ENCODE assay signal across 8 cellular contexts in the genomic region with DNA sequence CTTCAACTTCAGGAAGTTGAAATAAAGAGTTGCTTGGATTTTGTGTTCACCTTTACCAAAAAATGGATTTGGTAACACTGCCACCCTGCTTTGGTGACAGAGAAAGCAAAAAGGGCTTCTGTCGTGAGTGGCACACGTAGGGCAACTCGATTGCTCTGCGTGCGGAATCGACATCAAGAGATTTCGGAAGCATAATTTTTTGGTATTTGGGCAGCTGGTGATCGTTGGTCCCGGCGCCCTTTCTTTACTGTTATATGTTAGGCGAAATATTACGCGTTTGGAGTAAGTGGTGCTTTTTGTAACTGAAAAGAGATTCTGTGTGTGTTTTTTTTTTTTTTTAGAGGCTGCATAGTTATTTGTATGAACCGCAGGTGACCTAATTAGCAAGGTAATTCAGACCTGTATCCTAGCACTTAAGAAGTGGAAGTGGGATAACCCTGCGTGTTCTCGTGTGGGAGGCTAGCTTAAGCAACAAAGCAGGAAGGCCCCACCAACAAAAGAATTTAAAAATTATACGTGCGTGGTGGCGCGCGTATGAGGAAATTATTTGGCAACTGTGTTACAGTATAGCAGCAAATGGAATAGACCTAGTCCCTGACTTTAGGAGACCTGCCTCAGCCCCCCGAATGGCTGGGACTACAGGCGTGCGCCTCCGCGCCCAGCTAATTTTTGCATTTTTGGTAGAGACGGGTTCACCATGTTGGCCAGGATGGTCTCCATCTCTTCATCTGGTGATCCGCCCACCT. TPM values are rescaled to one million over a fixed set of nuclear protein-coding genes. Genes with fewer than 3 reads are reported as not detected.
DNase-seq lines count a peak whose midpoint lies in the region; ATAC-seq and TF ChIP-seq lines count a peak whose summit lies in the region.

Gene RNU11 (plus strand): TSS at position 108 of the 746 bp plus-strand sequence.

- ATAC-seq in GM23338 (peak; percentile 82), natural killer cell (peak; percentile 72 to 91 (median 77))

- H3K9me3 Mint-ChIP-seq in GM23338: no peaks in the 10 kb centered on the region
- no peaks in the 10 kb centered on the region for H3K9me3 Mint-ChIP-seq in natural killer cell

- H3K4me2 ChIP-seq in GM23338: peak within 1 kb of the TSS; percentile 69

- H3K36me3 Mint-ChIP-seq in GM23338 (ENCODE audit: low read depth): no peaks in the 10 kb centered on the region; the same call in 2 of the 3 replicates
- no peaks in the 10 kb centered on the region for H3K36me3 Mint-ChIP-seq in natural killer cell

- H3K27me3 ChIP-seq in GM23338 (ENCODE audit: insufficient read depth): no peaks in the 10 kb centered on the region

- no peaks in the 10 kb centered on the region for H3K9me2 ChIP-seq in GM23338 (ENCODE audit: insufficient read depth)

- H4K20me1 ChIP-seq in GM23338 (replicated peaks; ENCODE audit: insufficient read depth): no peaks in the 10 kb centered on the region

- H3K4me1 ChIP-seq in GM23338 (ENCODE audit: insufficient read depth): peaks cover 17% of the 10 kb centered on the region

- TF ChIP-seq CTCF in GM23338 (conservative IDR thresholded peaks at IDR 0.05; ENCODE audit: low read depth in 2 of 2): no peak
- no peak for TF ChIP-seq CTCF in natural killer cell (IDR thresholded peaks at IDR 0.05)

- peak within 1 kb of the TSS; percentile 91 for H3K27ac ChIP-seq in GM23338 (ENCODE audit: low read depth)

- H3K27me3 Mint-ChIP-seq in GM23338 (ENCODE audit: insufficient read depth, low read depth, poor library complexity): peaks cover 17% of the 10 kb centered on the region
- H3K27me3 Mint-ChIP-seq in natural killer cell (ENCODE audit: low read depth in 2 of 2): no peaks in the 10 kb centered on the region

- H3K4me1 Mint-ChIP-seq in GM23338 (peaks cover 12% of the 10 kb centered on the region), natural killer cell (peaks cover 25 to 26% of the 10 kb centered on the region in 2 donors)

- H3K27ac Mint-ChIP-seq in GM23338: peak within 1 kb of the TSS; percentile 100
- H3K27ac Mint-ChIP-seq in natural killer cell: peak within 1 kb of the TSS; percentile 96 to 100

- peak; percentile 99 for DNase-seq in EL
- DNase-seq in GM23338 (ENCODE audit: low spot score): peak; percentile 97
- DNase-seq in Kasumi-1 (lab: John Stamatoyannopoulos, UW): peak; percentile 96 to 97
- peak; percentile 98 for DNase-seq in RKO (ENCODE audit: low spot score)
- peak; percentile 74 to 82 for DNase-seq in activated T-helper 1 cell treated with anti-CD3 and anti-CD28 coated beads, Interleukin-2, amount 50 U/mL, for 16 hours (ENCODE audit: low read depth in 1 of 2, low spot score in 1 of 2)
- DNase-seq in fibroblast of peridontal ligament (ENCODE audit: extremely low read depth): peak; percentile 99
- peak; percentile 80 for DNase-seq in natural killer cell
- DNase-seq in stimulated activated naive CD4-positive, alpha-beta T cell (lab: John Stamatoyannopoulos, UW): peak; percentile 59 to 99 (median 88)

- H3K4me3 ChIP-seq in GM23338: peak within 1 kb of the TSS; percentile 42

- no peak within 1 kb of the TSS for H2AFZ ChIP-seq in GM23338

- H3K4me3 Mint-ChIP-seq in GM23338: peak within 1 kb of the TSS; percentile 80
- peak within 1 kb of the TSS; percentile 89 for H3K4me3 Mint-ChIP-seq in natural killer cell

- H3K79me2 ChIP-seq in GM23338 (replicated peaks; ENCODE audit: insufficient read depth): no peaks in the 10 kb centered on the region

- intact Hi-C loops in natural killer cell (cut with micrococcal nuclease): loop anchor here (1.0 to 5.0 kb wide), 3 partner anchors 20 to 401 kb away; partner anchors contain the start of genes GMEB1 and YTHDF2

- H3K36me3 ChIP-seq in GM23338 (ENCODE audit: insufficient read depth): no peaks in the 10 kb centered on the region

- peaks cover 5% of the 10 kb centered on the region; the same call in 1 of the 2 replicates for H3F3A ChIP-seq in GM23338 (replicated peaks; ENCODE audit: low read depth)

TF ChIP-seq in GM23338, 12 proteins besides CTCF, POLR2A, EP300 and RAD21:
- TF ChIP-seq NANOG (IDR thresholded peaks at IDR 0.05; ENCODE audit: borderline replicate concordance) (peak; percentile 48; the same call in 1 of the 2 replicates), ZNF114 (CRISPR knock-in tag; IDR thresholded peaks at IDR 0.05) (peak; percentile 77; the same call in 1 of the 2 replicates), STAT1 (IDR thresholded peaks at IDR 0.05; ENCODE audit: unreplicated experiment) (no peak), EZH2phosphoT487 (IDR thresholded peaks at IDR 0.05; ENCODE audit: unreplicated experiment) (no peak), CREB1 (CRISPR knock-in tag; IDR thresholded peaks at IDR 0.05; ENCODE audit: low read depth) (peak; percentile 65), POLR2AphosphoS5 (IDR thresholded peaks at IDR 0.05; ENCODE audit: low read depth) (peak; percentile 100), JUNB (IDR thresholded peaks at IDR 0.05; ENCODE audit: unreplicated experiment) (no peak)
- TF ChIP-seq, protein P1, sequence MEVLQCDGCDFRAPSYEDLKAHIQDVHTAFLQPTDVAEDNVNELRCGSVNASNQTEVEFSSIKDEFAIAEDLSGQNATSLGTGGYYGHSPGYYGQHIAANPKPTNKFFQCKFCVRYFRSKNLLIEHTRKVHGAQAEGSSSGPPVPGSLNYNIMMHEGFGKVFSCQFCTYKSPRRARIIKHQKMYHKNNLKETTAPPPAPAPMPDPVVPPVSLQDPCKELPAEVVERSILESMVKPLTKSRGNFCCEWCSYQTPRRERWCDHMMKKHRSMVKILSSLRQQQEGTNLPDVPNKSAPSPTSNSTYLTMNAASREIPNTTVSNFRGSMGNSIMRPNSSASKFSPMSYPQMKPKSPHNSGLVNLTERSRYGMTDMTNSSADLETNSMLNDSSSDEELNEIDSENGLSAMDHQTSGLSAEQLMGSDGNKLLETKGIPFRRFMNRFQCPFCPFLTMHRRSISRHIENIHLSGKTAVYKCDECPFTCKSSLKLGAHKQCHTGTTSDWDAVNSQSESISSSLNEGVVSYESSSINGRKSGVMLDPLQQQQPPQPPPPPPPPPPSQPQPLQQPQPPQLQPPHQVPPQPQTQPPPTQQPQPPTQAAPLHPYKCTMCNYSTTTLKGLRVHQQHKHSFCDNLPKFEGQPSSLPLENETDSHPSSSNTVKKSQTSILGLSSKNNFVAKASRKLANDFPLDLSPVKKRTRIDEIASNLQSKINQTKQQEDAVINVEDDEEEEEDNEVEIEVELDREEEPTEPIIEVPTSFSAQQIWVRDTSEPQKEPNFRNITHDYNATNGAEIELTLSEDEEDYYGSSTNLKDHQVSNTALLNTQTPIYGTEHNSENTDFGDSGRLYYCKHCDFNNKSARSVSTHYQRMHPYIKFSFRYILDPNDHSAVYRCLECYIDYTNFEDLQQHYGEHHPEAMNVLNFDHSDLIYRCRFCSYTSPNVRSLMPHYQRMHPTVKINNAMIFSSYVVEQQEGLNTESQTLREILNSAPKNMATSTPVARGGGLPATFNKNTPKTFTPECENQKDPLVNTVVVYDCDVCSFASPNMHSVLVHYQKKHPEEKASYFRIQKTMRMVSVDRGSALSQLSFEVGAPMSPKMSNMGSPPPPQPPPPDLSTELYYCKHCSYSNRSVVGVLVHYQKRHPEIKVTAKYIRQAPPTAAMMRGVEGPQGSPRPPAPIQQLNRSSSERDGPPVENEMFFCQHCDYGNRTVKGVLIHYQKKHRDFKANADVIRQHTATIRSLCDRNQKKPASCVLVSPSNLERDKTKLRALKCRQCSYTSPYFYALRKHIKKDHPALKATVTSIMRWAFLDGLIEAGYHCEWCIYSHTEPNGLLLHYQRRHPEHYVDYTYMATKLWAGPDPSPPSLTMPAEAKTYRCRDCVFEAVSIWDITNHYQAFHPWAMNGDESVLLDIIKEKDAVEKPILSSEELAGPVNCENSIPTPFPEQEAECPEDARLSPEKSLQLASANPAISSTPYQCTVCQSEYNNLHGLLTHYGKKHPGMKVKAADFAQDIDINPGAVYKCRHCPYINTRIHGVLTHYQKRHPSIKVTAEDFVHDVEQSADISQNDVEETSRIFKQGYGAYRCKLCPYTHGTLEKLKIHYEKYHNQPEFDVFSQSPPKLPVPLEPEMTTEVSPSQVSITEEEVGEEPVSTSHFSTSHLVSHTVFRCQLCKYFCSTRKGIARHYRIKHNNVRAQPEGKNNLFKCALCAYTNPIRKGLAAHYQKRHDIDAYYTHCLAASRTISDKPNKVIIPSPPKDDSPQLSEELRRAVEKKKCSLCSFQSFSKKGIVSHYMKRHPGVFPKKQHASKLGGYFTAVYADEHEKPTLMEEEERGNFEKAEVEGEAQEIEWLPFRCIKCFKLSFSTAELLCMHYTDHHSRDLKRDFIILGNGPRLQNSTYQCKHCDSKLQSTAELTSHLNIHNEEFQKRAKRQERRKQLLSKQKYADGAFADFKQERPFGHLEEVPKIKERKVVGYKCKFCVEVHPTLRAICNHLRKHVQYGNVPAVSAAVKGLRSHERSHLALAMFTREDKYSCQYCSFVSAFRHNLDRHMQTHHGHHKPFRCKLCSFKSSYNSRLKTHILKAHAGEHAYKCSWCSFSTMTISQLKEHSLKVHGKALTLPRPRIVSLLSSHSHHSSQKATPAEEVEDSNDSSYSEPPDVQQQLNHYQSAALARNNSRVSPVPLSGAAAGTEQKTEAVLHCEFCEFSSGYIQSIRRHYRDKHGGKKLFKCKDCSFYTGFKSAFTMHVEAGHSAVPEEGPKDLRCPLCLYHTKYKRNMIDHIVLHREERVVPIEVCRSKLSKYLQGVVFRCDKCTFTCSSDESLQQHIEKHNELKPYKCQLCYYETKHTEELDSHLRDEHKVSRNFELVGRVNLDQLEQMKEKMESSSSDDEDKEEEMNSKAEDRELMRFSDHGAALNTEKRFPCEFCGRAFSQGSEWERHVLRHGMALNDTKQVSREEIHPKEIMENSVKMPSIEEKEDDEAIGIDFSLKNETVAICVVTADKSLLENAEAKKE (CRISPR knock-in tag; IDR thresholded peaks at IDR 0.05): peak; percentile 84
- TF ChIP-seq, protein P2, sequence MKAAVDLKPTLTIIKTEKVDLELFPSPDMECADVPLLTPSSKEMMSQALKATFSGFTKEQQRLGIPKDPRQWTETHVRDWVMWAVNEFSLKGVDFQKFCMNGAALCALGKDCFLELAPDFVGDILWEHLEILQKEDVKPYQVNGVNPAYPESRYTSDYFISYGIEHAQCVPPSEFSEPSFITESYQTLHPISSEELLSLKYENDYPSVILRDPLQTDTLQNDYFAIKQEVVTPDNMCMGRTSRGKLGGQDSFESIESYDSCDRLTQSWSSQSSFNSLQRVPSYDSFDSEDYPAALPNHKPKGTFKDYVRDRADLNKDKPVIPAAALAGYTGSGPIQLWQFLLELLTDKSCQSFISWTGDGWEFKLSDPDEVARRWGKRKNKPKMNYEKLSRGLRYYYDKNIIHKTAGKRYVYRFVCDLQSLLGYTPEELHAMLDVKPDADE (IDR thresholded peaks at IDR 0.05): peak; percentile 95

RNA-seq across cellular contexts. Expression of gene RNU11, which starts in this region (rescaled TPM):
- not detected in 2 replicates for total RNA-seq in GM23338 (2014; rRNA removed; shearing (Covaris generic))
- polyA plus RNA-seq in GM23338 (2016; fragmentation: Nextera tagmentation; extraction: Ambion mirVana): not detected in 2 replicates
- not detected for total RNA-seq in natural killer cell

Comparison
In these comparisons a context has a peak if more than half of its experiments do, and no peak if none do; other contexts are left out.
1. Peak in every context shown above with its lines: DNase-seq, ATAC-seq, H3K4me3 ChIP-seq and H3K27ac ChIP-seq.
2. Peak in DNase-seq, ATAC-seq, H3K4me3 ChIP-seq, H3K27ac ChIP-seq and H3K4me2 ChIP-seq in GM23338; RNA of the gene not detected or under 1 TPM.
3. Peak in DNase-seq and ATAC-seq in natural killer cell; RNA of the gene not detected or under 1 TPM.